ENCODE assay signal across 18 cellular contexts in the genomic region with DNA sequence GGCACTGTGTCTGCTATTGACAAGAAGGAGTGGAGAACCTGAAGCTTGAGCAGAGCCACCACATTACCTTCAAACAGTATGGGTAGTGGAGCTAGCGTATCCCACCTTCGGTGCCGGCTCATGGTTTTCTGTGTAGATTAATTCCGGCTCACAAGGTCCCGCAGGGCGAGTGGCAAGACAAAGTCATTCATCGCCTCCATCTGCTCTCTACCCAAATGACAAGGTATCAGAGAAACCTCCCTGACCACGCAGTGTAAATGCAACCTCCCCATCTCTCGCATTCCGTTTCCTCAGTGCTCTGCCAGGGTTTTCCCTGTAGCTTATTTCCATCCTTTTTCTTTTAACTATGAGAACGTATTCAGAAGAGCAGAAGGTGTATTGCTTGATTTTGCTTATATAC.
DNase-seq lines count a peak whose midpoint lies in the region; ATAC-seq and TF ChIP-seq lines count a peak whose summit lies in the region.
"Had no signal": no experiment of that assay in that cellular context is flagged by ENCODE, and none has a peak within 500 bp of the region (broad histone marks: within the 10 kb centered on the region; RNA-seq: fewer than 3 reads in every experiment).

No MANE protein-coding gene starts in this region.

- peaks cover 6% of the 10 kb centered on the region for H3K36me3 Mint-ChIP-seq in activated naive CD4-positive, alpha-beta T cell treated with anti-CD3 and anti-CD28 coated beads, Interleukin-2, amount 50 U/mL, for 24 hours
- peaks cover 13% of the 10 kb centered on the region for H3K36me3 Mint-ChIP-seq in neural progenitor cell
- H3K36me3 Mint-ChIP-seq: IgD-negative memory B cell had no signal

- H3K9me2 ChIP-seq in OCI-LY1 (ENCODE audit: low read depth, low read length), result no peaks in the 10 kb centered on the region
- no peaks in the 10 kb centered on the region for H3K9me2 ChIP-seq in MM.1S (replicated peaks; ENCODE audit: insufficient read depth, low read length)

- H3K79me1 ChIP-seq in neuronal stem cell (ENCODE audit: low read depth, low read length), result peaks cover 3% of the 10 kb centered on the region

- H3K4me2 ChIP-seq in OCI-LY1 (ENCODE audit: low read length), result peak overlapping the region; percentile 28; the same call in 1 of the 2 replicates
- H3K4me2 ChIP-seq in neural progenitor cell, result peak overlapping the region; percentile 17
- no peak overlapping the region for H3K4me2 ChIP-seq in MM.1S (ENCODE audit: low read depth, low read length)
- H3K4me2 ChIP-seq in neuronal stem cell (ENCODE audit: insufficient read depth, low read length, poor library complexity, severe bottlenecking), result no peak overlapping the region

- H3K9me3 Mint-ChIP-seq in activated naive CD4-positive, alpha-beta T cell treated with anti-CD3 and anti-CD28 coated beads, Interleukin-2, amount 50 U/mL, for 24 hours, result no peaks in the 10 kb centered on the region
- H3K9me3 Mint-ChIP-seq in neural progenitor cell, result peaks cover 14% of the 10 kb centered on the region
- H3K9me3 Mint-ChIP-seq: IgD-negative memory B cell had no signal

- H3K4me1 Mint-ChIP-seq in activated naive CD4-positive, alpha-beta T cell treated with anti-CD3 and anti-CD28 coated beads, Interleukin-2, amount 50 U/mL, for 24 hours, result peaks cover 89% of the 10 kb centered on the region
- H3K4me1 Mint-ChIP-seq in neural progenitor cell, result peaks cover 49% of the 10 kb centered on the region

- WGBS in psoas muscle, 3 donors, result 95 to 97% (median 95%) methylated on average over 11 of the region's 11 CpGs
- no CpG with 5 or more reads among the region's 11 CpGs for WGBS in neuronal stem cell (ENCODE audit: extremely low coverage in 2 of 2, insufficient read length in 2 of 2, insufficient replicate concordance in 1 of 2), 2 donors

- H2BK120ac ChIP-seq in neuronal stem cell (ENCODE audit: low read depth, low read length), result no peak overlapping the region

- no peak for DNase-seq in activated naive CD4-positive, alpha-beta T cell treated with Interleukin-2 at 50 U/mL for 16 hours
- DNase-seq in dorsolateral prefrontal cortex (peak in 1 of 10 donors; percentile 49), neural progenitor cell (ENCODE audit: low spot score) (no peak), MM.1S (no peak), psoas muscle (no peak), neuronal stem cell (ENCODE audit: low spot score) (no peak)
- DNase-seq: 8988T, EL, NCI-H1417 treated with DMSO at 0.1 percent for 48 hours, NCI-H2029, NCI-H2171 treated with DMSO at 0.1 percent for 48 hours, NCI-H82, Peyer's patch had no signal

- H3K27me3 Mint-ChIP-seq in activated naive CD4-positive, alpha-beta T cell treated with anti-CD3 and anti-CD28 coated beads, Interleukin-2, amount 50 U/mL, for 24 hours, result no peaks in the 10 kb centered on the region
- peaks cover 2% of the 10 kb centered on the region for H3K27me3 Mint-ChIP-seq in neural progenitor cell (ENCODE audit: insufficient read depth, low read depth)
- H3K27me3 Mint-ChIP-seq: IgD-negative memory B cell had no signal

- H3K14ac ChIP-seq in neuronal stem cell (ENCODE audit: low read length), result no peak overlapping the region

- no peak overlapping the region for H3K23ac ChIP-seq in neuronal stem cell (ENCODE audit: low read depth, low read length, poor library complexity)

- no peaks in the 10 kb centered on the region for H4K20me1 ChIP-seq in OCI-LY1 (ENCODE audit: insufficient read depth, low read length)
- H4K20me1 ChIP-seq in neural progenitor cell (ENCODE audit: low read depth), result peaks cover 98% of the 10 kb centered on the region
- H4K20me1 ChIP-seq in MM.1S (ENCODE audit: insufficient read depth, low read length), result no peaks in the 10 kb centered on the region

- no peak overlapping the region for H4K8ac ChIP-seq in neuronal stem cell (ENCODE audit: low read depth, low read length)

- H2BK15ac ChIP-seq in neuronal stem cell (ENCODE audit: low read length), result no peak overlapping the region

- peak overlapping the region; percentile 49 for H3K27ac Mint-ChIP-seq in activated naive CD4-positive, alpha-beta T cell treated with anti-CD3 and anti-CD28 coated beads, Interleukin-2, amount 50 U/mL, for 24 hours
- H3K27ac Mint-ChIP-seq in neural progenitor cell, result no peak overlapping the region

- no peak overlapping the region for H3K4ac ChIP-seq in neuronal stem cell (ENCODE audit: low read length)

- peaks cover 95% of the 10 kb centered on the region for H3K4me1 ChIP-seq in OCI-LY1 (ENCODE audit: insufficient read depth, low read length, severe bottlenecking)
- peaks cover 72% of the 10 kb centered on the region for H3K4me1 ChIP-seq in neural progenitor cell
- H3K4me1 ChIP-seq in MM.1S (ENCODE audit: low read length), result no peaks in the 10 kb centered on the region
- peaks cover 68% of the 10 kb centered on the region for H3K4me1 ChIP-seq in psoas muscle
- peaks cover 18 to 32% of the 10 kb centered on the region in 2 donors for H3K4me1 ChIP-seq in neuronal stem cell (ENCODE audit: control insufficient read depth in 2 of 2, insufficient read depth in 1 of 2, low read depth in 1 of 2, low read length in 2 of 2)

- H3F3A ChIP-seq in OCI-LY1 (ENCODE audit: insufficient read depth, low read length) (no peaks in the 10 kb centered on the region), neural progenitor cell (ENCODE audit: low read depth) (peaks cover 4% of the 10 kb centered on the region), MM.1S (ENCODE audit: insufficient read depth, low read length) (no peaks in the 10 kb centered on the region)

- H3K36me3 ChIP-seq in OCI-LY1 (ENCODE audit: insufficient read depth, low read length), result no peaks in the 10 kb centered on the region
- no peaks in the 10 kb centered on the region for H3K36me3 ChIP-seq in neural progenitor cell
- H3K36me3 ChIP-seq in MM.1S (replicated peaks; ENCODE audit: insufficient read depth, low read length), result no peaks in the 10 kb centered on the region
- no peaks in the 10 kb centered on the region for H3K36me3 ChIP-seq in psoas muscle (ENCODE audit: insufficient read depth in 1 of 2, low read depth in 1 of 2)
- H3K36me3 ChIP-seq in neuronal stem cell (replicated peaks in 1 of 2; ENCODE audit: control insufficient read depth in 2 of 2, insufficient read depth in 2 of 2, low read length in 2 of 2), result no peaks in the 10 kb centered on the region
- H3K36me3 ChIP-seq: Peyer's patch had no signal

- H3K79me2 ChIP-seq in OCI-LY1 (ENCODE audit: insufficient read depth, low read length) (peaks cover 89% of the 10 kb centered on the region), neural progenitor cell (ENCODE audit: low read depth) (peaks cover 100% of the 10 kb centered on the region), MM.1S (ENCODE audit: low read length) (0 out of 2 replicates have a peak, but pooled peaks cover 3% of the 10 kb centered on the region)

- intact Hi-C loops in dorsolateral prefrontal cortex (cut with DNase I) (loop anchor here in 1 of 2 donors (5.0 kb wide), 1 partner anchor 50 kb away; no protein-coding TSS in a partner anchor), psoas muscle (cut with DNase I) (loop anchor here in 1 of 2 donors (10.0 kb wide), 1 partner anchor 83 kb away; the partner anchor contains the start of gene MAP4K4)

- no peak overlapping the region for H3K9ac ChIP-seq in OCI-LY1 (ENCODE audit: low read length)
- H3K9ac ChIP-seq in neural progenitor cell, result no peak overlapping the region
- H3K9ac ChIP-seq in MM.1S (ENCODE audit: low read length), result no peak overlapping the region
- H3K9ac ChIP-seq in neuronal stem cell (ENCODE audit: low read depth, low read length, poor library complexity), result no peak overlapping the region
- H3K9ac ChIP-seq: BLaER1 treated with 17β-estradiol and CSF1 and Interleukin-3, amounts not matched to agents 10 nM and 100 nM had no signal

- H2BK5ac ChIP-seq in neuronal stem cell (ENCODE audit: low read length), result no peak overlapping the region

- H3K18ac ChIP-seq in neuronal stem cell (ENCODE audit: low read length), result no peak overlapping the region

- no peak overlapping the region for H2AK5ac ChIP-seq in neuronal stem cell (ENCODE audit: low read depth, low read length)

- H3K4me3 Mint-ChIP-seq in activated naive CD4-positive, alpha-beta T cell treated with anti-CD3 and anti-CD28 coated beads, Interleukin-2, amount 50 U/mL, for 24 hours, result no peak overlapping the region
- no peak overlapping the region for H3K4me3 Mint-ChIP-seq in neural progenitor cell

- H4K91ac ChIP-seq in neuronal stem cell (ENCODE audit: low read depth, low read length, poor library complexity), result no peak overlapping the region

- TF ChIP-seq CTCF in OCI-LY1 (IDR thresholded peaks at IDR 0.05; ENCODE audit: low read length), result no peak
- TF ChIP-seq CTCF in dorsolateral prefrontal cortex (IDR thresholded peaks at IDR 0.05 in 54 of 56, conservative IDR thresholded peaks at IDR 0.05 in 2 of 56; ENCODE audit: low read depth in 1 of 56, partially characterized antibody in 56 of 56), result no peak
- TF ChIP-seq CTCF in neural progenitor cell (IDR thresholded peaks at IDR 0.05), result no peak
- TF ChIP-seq CTCF in MM.1S (IDR thresholded peaks at IDR 0.05; ENCODE audit: low read length), result no peak
- TF ChIP-seq CTCF in psoas muscle (IDR thresholded peaks at IDR 0.05), result no peak

- ATAC-seq in psoas muscle, result no peak
- ATAC-seq: HCT116 had no signal

- H3K27ac ChIP-seq in OCI-LY1 (ENCODE audit: low read depth, low read length, poor library complexity, severe bottlenecking) (no peak overlapping the region), dorsolateral prefrontal cortex (peak overlapping the region in 56 of 59 donors; percentile 8 to 93 (median 76)), neural progenitor cell (no peak overlapping the region), MM.1S (ENCODE audit: low read length) (no peak overlapping the region), psoas muscle (no peak overlapping the region), neuronal stem cell (replicated peaks; ENCODE audit: low read length) (no peak overlapping the region)
- H3K27ac ChIP-seq: BLaER1 treated with 17β-estradiol and CSF1 and Interleukin-3, amounts not matched to agents 10 nM and 100 nM; Peyer's patch had no signal

- no peaks in the 10 kb centered on the region for H3K27me3 ChIP-seq in OCI-LY1 (ENCODE audit: insufficient read depth, low read length)
- no peaks in the 10 kb centered on the region for H3K27me3 ChIP-seq in dorsolateral prefrontal cortex
- H3K27me3 ChIP-seq in neural progenitor cell, result no peaks in the 10 kb centered on the region
- H3K27me3 ChIP-seq in MM.1S (replicated peaks; ENCODE audit: insufficient read depth, low read length), result no peaks in the 10 kb centered on the region
- no peaks in the 10 kb centered on the region for H3K27me3 ChIP-seq in psoas muscle (ENCODE audit: insufficient read depth in 3 of 3, low read length in 2 of 3)
- H3K27me3 ChIP-seq in neuronal stem cell (ENCODE audit: control insufficient read depth in 3 of 3, insufficient read depth in 3 of 3, low read depth in 1 of 3, low read length in 3 of 3), result no peaks in the 10 kb centered on the region
- H3K27me3 ChIP-seq: BLaER1 treated with 17β-estradiol and CSF1 and Interleukin-3, amounts not matched to agents 10 nM and 100 nM; Peyer's patch had no signal

- no peak overlapping the region for H2BK12ac ChIP-seq in neuronal stem cell (ENCODE audit: low read length)

- H2AFZ ChIP-seq in OCI-LY1 (ENCODE audit: low read length) (no peak overlapping the region), neural progenitor cell (replicated peaks) (no peak overlapping the region), MM.1S (ENCODE audit: low read length) (no peak overlapping the region), neuronal stem cell (ENCODE audit: low read length) (no peak overlapping the region)

- H3K9me3 ChIP-seq in OCI-LY1 (ENCODE audit: low read length) (no peaks in the 10 kb centered on the region), neural progenitor cell (ENCODE audit: low read depth) (no peaks in the 10 kb centered on the region), MM.1S (replicated peaks; ENCODE audit: insufficient read depth, low read length) (no peaks in the 10 kb centered on the region), psoas muscle (no peaks in the 10 kb centered on the region), neuronal stem cell (replicated peaks in 1 of 2; ENCODE audit: control insufficient read depth in 2 of 2, insufficient read depth in 1 of 2, low read depth in 1 of 2, low read length in 2 of 2) (no peaks in the 10 kb centered on the region)
- H3K9me3 ChIP-seq: BLaER1 treated with 17β-estradiol and CSF1 and Interleukin-3, amounts not matched to agents 10 nM and 100 nM; Peyer's patch had no signal

- H3K4me3 ChIP-seq in OCI-LY1 (ENCODE audit: low read depth, low read length, poor library complexity, severe bottlenecking) (no peak overlapping the region), dorsolateral prefrontal cortex (peak overlapping the region in 7 of 59 donors; percentile 3 to 10 (median 8)), neural progenitor cell (no peak overlapping the region), MM.1S (ENCODE audit: low read length) (no peak overlapping the region), psoas muscle (no peak overlapping the region), neuronal stem cell (ENCODE audit: low read length in 2 of 2) (no peak overlapping the region)
- H3K4me3 ChIP-seq: BLaER1 treated with 17β-estradiol and CSF1 and Interleukin-3, amounts not matched to agents 10 nM and 100 nM; Peyer's patch had no signal

Comparison
In these comparisons a context has a peak if more than half of its experiments do, and no peak if none do; other contexts are left out.
1. H3K27ac ChIP-seq: peak in dorsolateral prefrontal cortex (56 of 59); none in OCI-LY1 (single experiment), neural progenitor cell (single experiment), MM.1S (single experiment), psoas muscle (single experiment) and neuronal stem cell (single experiment).
2. H3K4me2 ChIP-seq: peak in OCI-LY1 (single experiment) and neural progenitor cell (single experiment); none in MM.1S (single experiment) and neuronal stem cell (single experiment).